In the genomic region with DNA sequence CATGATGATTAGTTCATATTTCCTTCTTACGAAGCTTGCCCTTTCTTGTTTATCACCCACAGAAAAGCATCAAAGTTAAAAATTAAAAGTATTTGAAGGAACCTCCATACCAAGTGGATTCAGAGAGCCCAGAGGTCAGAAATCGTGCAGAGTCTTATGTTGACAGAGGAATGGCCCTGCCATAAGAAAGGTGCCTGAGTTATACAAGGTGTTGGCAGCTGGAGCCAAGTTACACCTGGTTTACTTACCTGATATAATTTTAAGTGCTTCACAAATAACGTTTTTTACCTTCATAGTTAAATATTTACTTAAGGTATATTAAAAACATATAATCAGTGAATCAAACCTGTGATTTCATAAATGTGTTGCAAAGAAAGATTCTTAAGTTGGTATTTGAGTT, we compare ENCODE assay signal across 26 cellular contexts.
"Had no signal": no experiment of that assay in that cellular context is flagged by ENCODE, and none has a peak within 500 bp of the region (broad histone marks: within the 10 kb centered on the region; RNA-seq: fewer than 3 reads in every experiment).

No MANE protein-coding gene starts in this region.

- H3K4me3 ChIP-seq: coronary artery, esophagus muscularis mucosa, heart right ventricle, neural progenitor cell, right lobe of liver, smooth muscle cell, stomach, thyroid gland, vagina had no signal

- DNase-seq: dermis blood vessel endothelial cell; effector memory CD4-positive, alpha-beta T cell; foreskin melanocyte; glutamatergic neuron; heart right ventricle; hippocampal formation; islet precursor cell; kidney glomerular epithelial cell; mesenchymal stem cell; naive thymus-derived CD4-positive, alpha-beta T cell; right lobe of liver; stimulated activated CD4-positive, alpha-beta T cell treated with anti-CD3 and anti-CD28 coated beads, Interleukin-12 subunit alpha, Interleukin-12 subunit beta, amount 100 ng/mL, for 4 hours; stimulated activated CD4-positive, alpha-beta T cell treated with anti-CD3 and anti-CD28 coated beads, Interleukin-1b, Interleukin-23, amount 100 ng/mL, for 48 hours; stimulated activated CD4-positive, alpha-beta T cell treated with anti-CD3 and anti-CD28 coated beads, Interleukin-4, amount 100 ng/mL, for 1 hour; stimulated activated naive CD4-positive, alpha-beta T cell treated with Interleukin-2 at 50 U/mL for 16 hours; stomach; thyroid gland; trophoblast cell had no signal

- H3K27ac ChIP-seq: coronary artery, esophagus muscularis mucosa, heart right ventricle, neural progenitor cell, parathyroid adenoma, right lobe of liver, stomach, thyroid gland, vagina had no signal

- H3K4me1 ChIP-seq: esophagus muscularis mucosa, parathyroid adenoma, right lobe of liver, stomach, thyroid gland, vagina had no signal

- H3K36me3 ChIP-seq: neural progenitor cell, right lobe of liver, vagina had no signal

- H3K9me3 ChIP-seq: esophagus muscularis mucosa, heart right ventricle, right lobe of liver, stomach, thyroid gland, vagina had no signal

- ATAC-seq: heart right ventricle; left lobe of liver; naive thymus-derived CD4-positive, alpha-beta T cell; right lobe of liver; stimulated activated effector memory CD8-positive, alpha-beta T cell treated with anti-CD3 and anti-CD28 coated beads, Interleukin-12 subunit alpha, Interleukin-12 subunit beta, amount 100 ng/mL, for 72 hours had no signal

- H3K9ac ChIP-seq: neural progenitor cell, parathyroid adenoma had no signal

- H3K27me3 ChIP-seq: esophagus muscularis mucosa, heart right ventricle, neural progenitor cell, right lobe of liver, stomach, thyroid gland, vagina had no signal
